In genomic region chr1:157139125-157139524, GRCh38 we compare ENCODE assay signal across 8 cellular contexts. TPM values are rescaled to one million over a fixed set of nuclear protein-coding genes. Genes with fewer than 3 reads are reported as not detected.
DNase-seq lines count a peak whose midpoint lies in the region; ATAC-seq and TF ChIP-seq lines count a peak whose summit lies in the region.

No MANE protein-coding gene starts in this region.

- peaks cover 29% of the 10 kb centered on the region for H4K20me1 ChIP-seq in SK-N-SH (ENCODE audit: insufficient read depth)

- H3K9me3 Mint-ChIP-seq in activated naive CD8-positive, alpha-beta T cell (ENCODE audit: low read depth): no peaks in the 10 kb centered on the region

- TF ChIP-seq RAD21 in SK-N-SH (IDR thresholded peaks at IDR 0.05; ENCODE audit: low read length): no peak

- H3K36me3 Mint-ChIP-seq in activated naive CD8-positive, alpha-beta T cell: peaks cover 11% of the 10 kb centered on the region

- H3K36me3 ChIP-seq in SK-N-SH (replicated peaks in 1 of 2; ENCODE audit: control insufficient read depth in 1 of 2, insufficient read depth in 2 of 2, low read length in 1 of 2) (peaks cover 17 to 20% of the 10 kb centered on the region in 2 experiments), iPS-20b (ENCODE audit: insufficient read depth, low read depth, low read length) (peaks cover 20% of the 10 kb centered on the region), stomach smooth muscle (ENCODE audit: control insufficient read depth in 2 of 2, insufficient read depth in 2 of 2, low read length in 2 of 2) (peaks cover 12 to 19% of the 10 kb centered on the region in 2 donors)

- no peak for TF ChIP-seq CTCF in SK-N-SH (IDR thresholded peaks at IDR 0.05)

- no peak for TF ChIP-seq EP300 in SK-N-SH (IDR thresholded peaks at IDR 0.05; ENCODE audit: borderline replicate concordance in 1 of 2, low read depth in 1 of 2, low read length in 1 of 2)

- peak overlapping the region; percentile 73 to 96 for H3K27ac ChIP-seq in SK-N-SH (ENCODE audit: low read depth in 2 of 2, low read length in 1 of 2)
- peak overlapping the region; percentile 73 for H3K27ac ChIP-seq in iPS-20b (ENCODE audit: low read length)
- H3K27ac ChIP-seq in stomach smooth muscle (ENCODE audit: low read length): peak overlapping the region; percentile 95

- H3K9me2 ChIP-seq in SK-N-SH: no peaks in the 10 kb centered on the region

- POLR2A ChIA-PET in SK-N-SH (lab: Yijun Ruan, JAX): interaction anchor here (1.2 to 1.9 kb wide), 2 partner anchors 16 to 49 kb away, joined by 5 to 10 read pairs; no protein-coding TSS in a partner anchor

- H3K9ac ChIP-seq in SK-N-SH (peak overlapping the region; percentile 86), iPS-20b (ENCODE audit: low read depth, low read length) (peak overlapping the region; percentile 79; the same call in 1 of the 2 replicates), stomach smooth muscle (ENCODE audit: low read length in 2 of 2) (peak overlapping the region; percentile 87 to 95)

- no peak for DNase-seq in SK-N-SH
- DNase-seq in NCI-H82 (lab: John Stamatoyannopoulos, UW): no peak
- DNase-seq in NCI-H345 treated with DMSO at 0.1 percent for 48 hours (lab: John Stamatoyannopoulos, UW; ENCODE audit: unreplicated experiment): no peak
- no peak for DNase-seq in activated effector memory CD4-positive, alpha-beta T cell treated with anti-CD3 and anti-CD28 coated beads, Interleukin-2, amount 50 U/mL, for 16 hours

- peak overlapping the region; percentile 90 for H3K4me3 Mint-ChIP-seq in activated naive CD8-positive, alpha-beta T cell

- CTCF ChIA-PET in SK-N-SH (lab: Yijun Ruan, JAX): interaction anchor here (0.9 to 15.8 kb wide), 5 partner anchors 11 to 95 kb away, joined by 3 to 194 read pairs (median 4); no protein-coding TSS in a partner anchor

- H3K27me3 ChIP-seq in SK-N-SH (ENCODE audit: insufficient read depth): no peaks in the 10 kb centered on the region
- peaks cover 4% of the 10 kb centered on the region; the same call in 1 of the 2 replicates for H3K27me3 ChIP-seq in iPS-20b (ENCODE audit: insufficient read depth, low read length)
- H3K27me3 ChIP-seq in stomach smooth muscle (ENCODE audit: control insufficient read depth in 1 of 2, insufficient read depth in 2 of 2, low read length in 2 of 2): no peaks in the 10 kb centered on the region

- H3K4me1 ChIP-seq in SK-N-SH (ENCODE audit: control insufficient read depth in 1 of 2, insufficient read depth in 2 of 2, low read depth in 1 of 2, low read length in 1 of 2) (peaks cover 13 to 33% of the 10 kb centered on the region in 2 experiments; a peak in 3 of 4 replicates), iPS-20b (ENCODE audit: insufficient read depth, low read length) (peaks cover 29% of the 10 kb centered on the region), stomach smooth muscle (ENCODE audit: control insufficient read depth, insufficient read depth, low read length) (peaks cover 18% of the 10 kb centered on the region)

- H3K4me3 ChIP-seq in SK-N-SH (ENCODE audit: low read depth in 2 of 2, low read length in 1 of 2) (peak overlapping the region; percentile 89 to 91), iPS-20b (ENCODE audit: low read length) (peak overlapping the region; percentile 91), stomach smooth muscle (ENCODE audit: low read length in 2 of 2) (peak overlapping the region; percentile 84 to 91)

- no peaks in the 10 kb centered on the region for H3K27me3 Mint-ChIP-seq in activated naive CD8-positive, alpha-beta T cell

- H3K9me3 ChIP-seq in SK-N-SH: no peaks in the 10 kb centered on the region
- no peaks in the 10 kb centered on the region for H3K9me3 ChIP-seq in iPS-20b (ENCODE audit: insufficient read depth, low read depth, low read length)
- H3K9me3 ChIP-seq in stomach smooth muscle (ENCODE audit: control insufficient read depth in 2 of 2, low read length in 2 of 2): no peaks in the 10 kb centered on the region

- peaks cover 38% of the 10 kb centered on the region for H3K79me2 ChIP-seq in SK-N-SH (ENCODE audit: insufficient read depth)

- peaks cover 60% of the 10 kb centered on the region for H3K4me1 Mint-ChIP-seq in activated naive CD8-positive, alpha-beta T cell (ENCODE audit: low read depth)

- H3K27ac Mint-ChIP-seq in activated naive CD8-positive, alpha-beta T cell: peak overlapping the region; percentile 94

- H2AFZ ChIP-seq in SK-N-SH (ENCODE audit: low read depth): peak overlapping the region; percentile 94

- H3K4me2 ChIP-seq in SK-N-SH: peak overlapping the region; percentile 98

- no peak for ATAC-seq in SK-N-SH treated with all-trans-retinoic acid at 6 μM for 48 hours

- WGBS in SK-N-SH (ENCODE audit: low lambda C conversion rate): 84% methylated on average over 7 of the region's 7 CpGs

- peaks cover 18% of the 10 kb centered on the region for H3F3A ChIP-seq in SK-N-SH (replicated peaks; ENCODE audit: insufficient read depth)

TF ChIP-seq in SK-N-SH, 30 proteins besides CTCF, POLR2A, EP300 and RAD21:
- TF ChIP-seq NRF1 (IDR thresholded peaks at IDR 0.05; ENCODE audit: low read depth, low read length): no peak
- no peak for TF ChIP-seq RCOR1 (IDR thresholded peaks at IDR 0.05; ENCODE audit: low read length)
- no peak for TF ChIP-seq TCF12 (IDR thresholded peaks at IDR 0.05)
- no peak for TF ChIP-seq PBX3 (IDR thresholded peaks at IDR 0.05)
- no peak for TF ChIP-seq GABPA (IDR thresholded peaks at IDR 0.05; ENCODE audit: low read depth)
- no peak for TF ChIP-seq ZBTB33 (IDR thresholded peaks at IDR 0.05; ENCODE audit: borderline replicate concordance, low read depth)

TF ChIP-seq in SK-N-SH treated with all-trans-retinoic acid at 6 μM for 48 hours, 23 proteins besides CTCF, POLR2A, EP300 and RAD21:
- TF ChIP-seq GLIS3 (CRISPR knock-in tag; IDR thresholded peaks at IDR 0.05) (no peak), TCF4 (CRISPR knock-in tag; IDR thresholded peaks at IDR 0.05; ENCODE audit: borderline replicate concordance) (no peak), ZC3H10 (CRISPR knock-in tag; IDR thresholded peaks at IDR 0.05) (no peak), POU6F1 (CRISPR knock-in tag; IDR thresholded peaks at IDR 0.05; ENCODE audit: borderline replicate concordance, low read depth) (no peak), BACH2 (CRISPR knock-in tag; IDR thresholded peaks at IDR 0.05; ENCODE audit: borderline replicate concordance) (no peak), ISL1 (CRISPR knock-in tag; IDR thresholded peaks at IDR 0.05) (no peak)
TF ChIP-seq in SK-N-SH treated with all-trans-retinoic acid at 6 μM for 48 hours: peak in this region for 0.

RNA-seq across cellular contexts. Expression of gene ETV3, which starts 0.9 kb away (rescaled TPM):
- polyA plus RNA-seq in SK-N-SH (2012; rRNA removed): 5.4 and 8.5 TPM in 2 replicates
- 5.2 and 5.6 TPM in 2 replicates for polyA plus RNA-seq in SK-N-SH (2012; cell fraction: cytosol; rRNA removed)
- polyA plus RNA-seq in SK-N-SH (2012; cell fraction: nucleus; rRNA removed): 9.4 and 16.2 TPM in 2 replicates

RNA-seq across cellular contexts. Expression of gene ETV3L, which starts 39.5 kb away (rescaled TPM):
- not detected in 2 replicates for polyA plus RNA-seq in SK-N-SH (2012; rRNA removed)
- not detected in 2 replicates for polyA plus RNA-seq in SK-N-SH (2012; cell fraction: cytosol; rRNA removed)
- not detected in 2 replicates for polyA plus RNA-seq in SK-N-SH (2012; cell fraction: nucleus; rRNA removed)
